1 cellular context compared by ENCODE assay signal in the genomic region with DNA sequence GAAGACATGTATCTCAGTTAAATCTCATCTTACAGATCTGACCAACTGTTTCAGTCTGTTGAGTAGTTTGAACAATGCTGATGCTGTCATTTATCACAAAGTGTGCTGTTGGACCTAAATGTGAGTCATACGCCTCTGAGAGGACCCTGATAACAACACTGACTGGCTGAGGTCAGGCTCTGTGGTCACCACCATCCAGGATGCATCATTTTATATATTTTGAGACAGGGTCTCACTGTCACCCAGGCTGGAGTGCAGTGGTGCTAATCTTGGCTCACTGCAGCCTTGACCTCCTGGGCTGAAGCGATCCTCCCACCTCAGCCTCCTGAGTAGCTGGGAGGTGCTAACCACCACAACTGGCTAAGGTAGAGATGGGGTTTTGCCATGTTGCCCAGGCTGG.
TF ChIP-seq lines count a peak whose summit lies in the region.

No MANE protein-coding gene starts in this region.

TF ChIP-seq in K562, 482 proteins besides CTCF, POLR2A, EP300 and RAD21 (continued from another document and continues in another):
- TF ChIP-seq, protein P1, sequence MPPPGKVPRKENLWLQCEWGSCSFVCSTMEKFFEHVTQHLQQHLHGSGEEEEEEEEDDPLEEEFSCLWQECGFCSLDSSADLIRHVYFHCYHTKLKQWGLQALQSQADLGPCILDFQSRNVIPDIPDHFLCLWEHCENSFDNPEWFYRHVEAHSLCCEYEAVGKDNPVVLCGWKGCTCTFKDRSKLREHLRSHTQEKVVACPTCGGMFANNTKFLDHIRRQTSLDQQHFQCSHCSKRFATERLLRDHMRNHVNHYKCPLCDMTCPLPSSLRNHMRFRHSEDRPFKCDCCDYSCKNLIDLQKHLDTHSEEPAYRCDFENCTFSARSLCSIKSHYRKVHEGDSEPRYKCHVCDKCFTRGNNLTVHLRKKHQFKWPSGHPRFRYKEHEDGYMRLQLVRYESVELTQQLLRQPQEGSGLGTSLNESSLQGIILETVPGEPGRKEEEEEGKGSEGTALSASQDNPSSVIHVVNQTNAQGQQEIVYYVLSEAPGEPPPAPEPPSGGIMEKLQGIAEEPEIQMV (tag; conservative IDR thresholded peaks at IDR 0.05; ENCODE audit: low read depth): no peak
- TF ChIP-seq CREM (IDR thresholded peaks at IDR 0.05; ENCODE audit: low read depth) (peak; percentile 63; the same call in 1 of the 2 replicates), NR2F6 (CRISPR knock-in tag; IDR thresholded peaks at IDR 0.05) (no peak), MYC (IDR thresholded peaks at IDR 0.05; ENCODE audit: low read depth, low read length) (no peak), MYC (CRISPR knock-in tag; IDR thresholded peaks at IDR 0.05; ENCODE audit: borderline replicate concordance, low read depth) (no peak), NFE2L1 (tag; IDR thresholded peaks at IDR 0.05; ENCODE audit: borderline replicate concordance, low read depth) (no peak), FOSL1 (tag; conservative IDR thresholded peaks at IDR 0.05) (peak; percentile 98), GATAD2A (IDR thresholded peaks at IDR 0.05) (no peak), C11orf30 (IDR thresholded peaks at IDR 0.05; ENCODE audit: low read depth) (peak; percentile 61), MCM7 (IDR thresholded peaks at IDR 0.05) (no peak), ZFP30 (CRISPR knock-in tag; IDR thresholded peaks at IDR 0.05; ENCODE audit: borderline replicate concordance) (no peak), HDAC1 (IDR thresholded peaks at IDR 0.05) (no peak; a peak in 1 of 4 replicates), ZNF384 (IDR thresholded peaks at IDR 0.05; ENCODE audit: low read depth, low read length) (no peak), PHF8 (IDR thresholded peaks at IDR 0.05; ENCODE audit: borderline replicate concordance, low read length) (no peak), ATF7 (IDR thresholded peaks at IDR 0.05) (peak; percentile 66), MAFF (IDR thresholded peaks at IDR 0.05; ENCODE audit: low read length) (no peak), SETDB1 (IDR thresholded peaks at IDR 0.05; ENCODE audit: low read length) (no peak), ILF3 (IDR thresholded peaks at IDR 0.05; ENCODE audit: borderline replicate concordance) (no peak), NFYB (IDR thresholded peaks at IDR 0.05; ENCODE audit: extremely low read depth, insufficient read length) (no peak), DNMT1 (IDR thresholded peaks at IDR 0.05) (no peak), ADNP (tag; IDR thresholded peaks at IDR 0.05) (no peak), SMARCE1 (IDR thresholded peaks at IDR 0.05) (peak; percentile 91), ZNF174 (CRISPR knock-in tag; IDR thresholded peaks at IDR 0.05) (no peak), RFX1 (IDR thresholded peaks at IDR 0.05) (no peak), CTBP1 (IDR thresholded peaks at IDR 0.05; ENCODE audit: borderline replicate concordance) (peak; percentile 54; the same call in 1 of the 2 replicates), BCOR (IDR thresholded peaks at IDR 0.05) (no peak), ZNF77 (CRISPR knock-in tag; IDR thresholded peaks at IDR 0.05) (no peak), GATAD2B (IDR thresholded peaks at IDR 0.05; ENCODE audit: borderline replicate concordance) (no peak), FOXJ3 (CRISPR knock-in tag; IDR thresholded peaks at IDR 0.05) (no peak), HEY1 (CRISPR knock-in tag; IDR thresholded peaks at IDR 0.05; ENCODE audit: borderline replicate concordance) (no peak), HNRNPK (IDR thresholded peaks at IDR 0.05; ENCODE audit: low read depth, low read length, poor library complexity, severe bottlenecking) (no peak), SNRNP70 (optimal IDR thresholded peaks at IDR 0.05; ENCODE audit: low read depth, low read length) (no peak), GTF2E2 (tag; IDR thresholded peaks at IDR 0.05) (no peak), SREBF2 (CRISPR knock-in tag; IDR thresholded peaks at IDR 0.05) (no peak), CBFB (CRISPR knock-in tag; IDR thresholded peaks at IDR 0.05) (no peak), RBM17 (IDR thresholded peaks at IDR 0.05; ENCODE audit: borderline replicate concordance, low read depth, low read length) (no peak)
- TF ChIP-seq, protein P2, sequence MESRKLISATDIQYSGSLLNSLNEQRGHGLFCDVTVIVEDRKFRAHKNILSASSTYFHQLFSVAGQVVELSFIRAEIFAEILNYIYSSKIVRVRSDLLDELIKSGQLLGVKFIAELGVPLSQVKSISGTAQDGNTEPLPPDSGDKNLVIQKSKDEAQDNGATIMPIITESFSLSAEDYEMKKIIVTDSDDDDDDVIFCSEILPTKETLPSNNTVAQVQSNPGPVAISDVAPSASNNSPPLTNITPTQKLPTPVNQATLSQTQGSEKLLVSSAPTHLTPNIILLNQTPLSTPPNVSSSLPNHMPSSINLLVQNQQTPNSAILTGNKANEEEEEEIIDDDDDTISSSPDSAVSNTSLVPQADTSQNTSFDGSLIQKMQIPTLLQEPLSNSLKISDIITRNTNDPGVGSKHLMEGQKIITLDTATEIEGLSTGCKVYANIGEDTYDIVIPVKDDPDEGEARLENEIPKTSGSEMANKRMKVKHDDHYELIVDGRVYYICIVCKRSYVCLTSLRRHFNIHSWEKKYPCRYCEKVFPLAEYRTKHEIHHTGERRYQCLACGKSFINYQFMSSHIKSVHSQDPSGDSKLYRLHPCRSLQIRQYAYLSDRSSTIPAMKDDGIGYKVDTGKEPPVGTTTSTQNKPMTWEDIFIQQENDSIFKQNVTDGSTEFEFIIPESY (CRISPR knock-in tag; IDR thresholded peaks at IDR 0.05): no peak
- TF ChIP-seq, protein P3, sequence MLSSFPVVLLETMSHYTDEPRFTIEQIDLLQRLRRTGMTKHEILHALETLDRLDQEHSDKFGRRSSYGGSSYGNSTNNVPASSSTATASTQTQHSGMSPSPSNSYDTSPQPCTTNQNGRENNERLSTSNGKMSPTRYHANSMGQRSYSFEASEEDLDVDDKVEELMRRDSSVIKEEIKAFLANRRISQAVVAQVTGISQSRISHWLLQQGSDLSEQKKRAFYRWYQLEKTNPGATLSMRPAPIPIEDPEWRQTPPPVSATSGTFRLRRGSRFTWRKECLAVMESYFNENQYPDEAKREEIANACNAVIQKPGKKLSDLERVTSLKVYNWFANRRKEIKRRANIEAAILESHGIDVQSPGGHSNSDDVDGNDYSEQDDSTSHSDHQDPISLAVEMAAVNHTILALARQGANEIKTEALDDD (IDR thresholded peaks at IDR 0.05): no peak
- TF ChIP-seq, protein P4, sequence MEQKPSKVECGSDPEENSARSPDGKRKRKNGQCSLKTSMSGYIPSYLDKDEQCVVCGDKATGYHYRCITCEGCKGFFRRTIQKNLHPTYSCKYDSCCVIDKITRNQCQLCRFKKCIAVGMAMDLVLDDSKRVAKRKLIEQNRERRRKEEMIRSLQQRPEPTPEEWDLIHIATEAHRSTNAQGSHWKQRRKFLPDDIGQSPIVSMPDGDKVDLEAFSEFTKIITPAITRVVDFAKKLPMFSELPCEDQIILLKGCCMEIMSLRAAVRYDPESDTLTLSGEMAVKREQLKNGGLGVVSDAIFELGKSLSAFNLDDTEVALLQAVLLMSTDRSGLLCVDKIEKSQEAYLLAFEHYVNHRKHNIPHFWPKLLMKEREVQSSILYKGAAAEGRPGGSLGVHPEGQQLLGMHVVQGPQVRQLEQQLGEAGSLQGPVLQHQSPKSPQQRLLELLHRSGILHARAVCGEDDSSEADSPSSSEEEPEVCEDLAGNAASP (IDR thresholded peaks at IDR 0.05): no peak
- TF ChIP-seq, protein P5, sequence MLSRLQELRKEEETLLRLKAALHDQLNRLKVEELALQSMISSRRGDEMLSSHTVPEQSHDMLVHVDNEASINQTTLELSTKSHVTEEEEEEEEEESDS (CRISPR knock-in tag; IDR thresholded peaks at IDR 0.05): no peak
- TF ChIP-seq, protein P6, sequence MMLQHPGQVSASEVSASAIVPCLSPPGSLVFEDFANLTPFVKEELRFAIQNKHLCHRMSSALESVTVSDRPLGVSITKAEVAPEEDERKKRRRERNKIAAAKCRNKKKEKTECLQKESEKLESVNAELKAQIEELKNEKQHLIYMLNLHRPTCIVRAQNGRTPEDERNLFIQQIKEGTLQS (IDR thresholded peaks at IDR 0.05): peak; percentile 92
- TF ChIP-seq, protein P6 (CRISPR knock-in tag; conservative IDR thresholded peaks at IDR 0.05): peak; percentile 69; the same call in 1 of the 2 replicates
- TF ChIP-seq, protein P7, sequence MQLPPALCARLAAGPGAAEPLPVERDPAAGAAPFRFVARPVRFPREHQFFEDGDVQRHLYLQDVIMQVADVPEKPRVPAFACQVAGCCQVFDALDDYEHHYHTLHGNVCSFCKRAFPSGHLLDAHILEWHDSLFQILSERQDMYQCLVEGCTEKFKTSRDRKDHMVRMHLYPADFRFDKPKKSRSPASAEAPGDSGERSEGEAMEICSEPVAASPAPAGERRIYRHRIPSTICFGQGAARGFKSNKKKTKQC (CRISPR knock-in tag; IDR thresholded peaks at IDR 0.05): no peak
- TF ChIP-seq, protein P8, sequence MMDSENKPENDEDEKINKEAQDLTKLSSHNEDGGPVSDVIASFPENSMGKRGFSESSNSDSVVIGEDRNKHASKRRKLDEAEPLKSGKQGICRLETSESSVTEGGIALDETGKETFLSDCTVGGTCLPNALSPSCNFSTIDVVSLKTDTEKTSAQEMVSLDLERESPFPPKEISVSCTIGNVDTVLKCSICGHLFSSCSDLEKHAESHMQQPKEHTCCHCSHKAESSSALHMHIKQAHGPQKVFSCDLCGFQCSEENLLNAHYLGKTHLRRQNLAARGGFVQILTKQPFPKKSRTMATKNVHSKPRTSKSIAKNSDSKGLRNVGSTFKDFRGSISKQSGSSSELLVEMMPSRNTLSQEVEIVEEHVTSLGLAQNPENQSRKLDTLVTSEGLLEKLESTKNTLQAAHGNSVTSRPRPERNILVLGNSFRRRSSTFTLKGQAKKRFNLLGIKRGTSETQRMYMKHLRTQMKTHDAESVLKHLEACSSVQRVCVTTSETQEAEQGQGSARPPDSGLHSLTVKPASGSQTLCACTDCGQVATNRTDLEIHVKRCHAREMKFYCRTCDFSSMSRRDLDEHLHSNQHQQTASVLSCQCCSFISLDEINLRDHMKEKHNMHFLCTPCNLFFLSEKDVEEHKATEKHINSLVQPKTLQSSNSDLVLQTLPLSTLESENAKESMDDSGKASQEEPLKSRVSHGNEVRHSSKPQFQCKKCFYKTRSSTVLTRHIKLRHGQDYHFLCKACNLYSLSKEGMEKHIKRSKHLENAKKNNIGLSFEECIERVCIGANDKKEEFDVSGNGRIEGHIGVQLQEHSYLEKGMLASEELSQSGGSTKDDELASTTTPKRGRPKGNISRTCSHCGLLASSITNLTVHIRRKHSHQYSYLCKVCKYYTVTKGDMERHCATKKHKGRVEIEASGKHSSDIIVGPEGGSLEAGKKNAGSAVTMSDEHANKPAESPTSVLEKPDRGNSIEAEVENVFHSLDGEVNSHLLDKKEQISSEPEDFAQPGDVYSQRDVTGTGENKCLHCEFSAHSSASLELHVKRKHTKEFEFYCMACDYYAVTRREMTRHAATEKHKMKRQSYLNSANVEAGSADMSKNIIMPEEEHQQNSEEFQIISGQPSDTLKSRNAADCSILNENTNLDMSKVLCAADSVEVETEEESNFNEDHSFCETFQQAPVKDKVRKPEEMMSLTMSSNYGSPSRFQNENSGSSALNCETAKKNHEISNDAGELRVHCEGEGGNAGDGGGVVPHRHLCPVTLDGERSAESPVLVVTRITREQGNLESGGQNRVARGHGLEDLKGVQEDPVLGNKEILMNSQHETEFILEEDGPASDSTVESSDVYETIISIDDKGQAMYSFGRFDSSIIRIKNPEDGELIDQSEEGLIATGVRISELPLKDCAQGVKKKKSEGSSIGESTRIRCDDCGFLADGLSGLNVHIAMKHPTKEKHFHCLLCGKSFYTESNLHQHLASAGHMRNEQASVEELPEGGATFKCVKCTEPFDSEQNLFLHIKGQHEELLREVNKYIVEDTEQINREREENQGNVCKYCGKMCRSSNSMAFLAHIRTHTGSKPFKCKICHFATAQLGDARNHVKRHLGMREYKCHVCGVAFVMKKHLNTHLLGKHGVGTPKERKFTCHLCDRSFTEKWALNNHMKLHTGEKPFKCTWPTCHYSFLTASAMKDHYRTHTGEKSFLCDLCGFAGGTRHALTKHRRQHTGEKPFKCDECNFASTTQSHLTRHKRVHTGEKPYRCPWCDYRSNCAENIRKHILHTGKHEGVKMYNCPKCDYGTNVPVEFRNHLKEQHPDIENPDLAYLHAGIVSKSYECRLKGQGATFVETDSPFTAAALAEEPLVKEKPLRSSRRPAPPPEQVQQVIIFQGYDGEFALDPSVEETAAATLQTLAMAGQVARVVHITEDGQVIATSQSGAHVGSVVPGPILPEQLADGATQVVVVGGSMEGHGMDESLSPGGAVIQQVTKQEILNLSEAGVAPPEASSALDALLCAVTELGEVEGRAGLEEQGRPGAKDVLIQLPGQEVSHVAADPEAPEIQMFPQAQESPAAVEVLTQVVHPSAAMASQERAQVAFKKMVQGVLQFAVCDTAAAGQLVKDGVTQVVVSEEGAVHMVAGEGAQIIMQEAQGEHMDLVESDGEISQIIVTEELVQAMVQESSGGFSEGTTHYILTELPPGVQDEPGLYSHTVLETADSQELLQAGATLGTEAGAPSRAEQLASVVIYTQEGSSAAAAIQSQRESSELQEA (IDR thresholded peaks at IDR 0.05; ENCODE audit: low read depth): no peak
- TF ChIP-seq, protein P9, sequence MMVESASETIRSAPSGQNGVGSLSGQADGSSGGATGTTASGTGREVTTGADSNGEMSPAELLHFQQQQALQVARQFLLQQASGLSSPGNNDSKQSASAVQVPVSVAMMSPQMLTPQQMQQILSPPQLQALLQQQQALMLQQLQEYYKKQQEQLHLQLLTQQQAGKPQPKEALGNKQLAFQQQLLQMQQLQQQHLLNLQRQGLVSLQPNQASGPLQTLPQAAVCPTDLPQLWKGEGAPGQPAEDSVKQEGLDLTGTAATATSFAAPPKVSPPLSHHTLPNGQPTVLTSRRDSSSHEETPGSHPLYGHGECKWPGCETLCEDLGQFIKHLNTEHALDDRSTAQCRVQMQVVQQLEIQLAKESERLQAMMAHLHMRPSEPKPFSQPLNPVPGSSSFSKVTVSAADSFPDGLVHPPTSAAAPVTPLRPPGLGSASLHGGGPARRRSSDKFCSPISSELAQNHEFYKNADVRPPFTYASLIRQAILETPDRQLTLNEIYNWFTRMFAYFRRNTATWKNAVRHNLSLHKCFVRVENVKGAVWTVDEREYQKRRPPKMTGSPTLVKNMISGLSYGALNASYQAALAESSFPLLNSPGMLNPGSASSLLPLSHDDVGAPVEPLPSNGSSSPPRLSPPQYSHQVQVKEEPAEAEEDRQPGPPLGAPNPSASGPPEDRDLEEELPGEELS (CRISPR knock-in tag; IDR thresholded peaks at IDR 0.05; ENCODE audit: borderline replicate concordance): no peak
